Comparison of ENCODE assay signal across 1 cellular context in the genomic region with DNA sequence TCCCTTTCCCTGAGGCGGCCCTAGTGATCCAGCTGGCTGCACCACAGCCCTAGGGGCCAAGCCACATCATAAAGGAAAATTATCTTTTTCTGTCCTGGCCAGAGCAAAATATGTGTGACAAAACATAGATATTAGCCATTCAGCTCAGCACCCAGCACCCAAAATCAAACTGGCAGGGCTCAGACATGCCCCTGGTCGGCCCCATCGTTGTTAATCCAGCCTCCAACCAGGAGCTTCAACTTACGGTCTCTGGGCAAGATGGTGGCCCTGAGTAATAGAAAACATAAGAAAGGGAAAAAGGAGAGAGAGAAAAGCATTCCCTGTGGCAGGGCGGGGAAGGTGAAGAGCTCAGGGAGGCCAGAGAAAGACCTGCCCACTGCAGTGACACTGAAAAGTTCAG.
TF ChIP-seq lines count a peak whose summit lies in the region.

No MANE protein-coding gene starts in this region.

TF ChIP-seq in HepG2, 621 proteins besides CTCF, POLR2A, EP300 and RAD21 (continued from another document):
- TF ChIP-seq BORCS8-MEF2B (CRISPR knock-in tag; IDR thresholded peaks at IDR 0.05) = no peak
- no peak for TF ChIP-seq ZNF451 (CRISPR knock-in tag; IDR thresholded peaks at IDR 0.05)
- TF ChIP-seq ZFP62 (CRISPR knock-in tag; IDR thresholded peaks at IDR 0.05) = no peak
- TF ChIP-seq ZNF496 (CRISPR knock-in tag; IDR thresholded peaks at IDR 0.05; ENCODE audit: insufficient replicate concordance) = no peak
- TF ChIP-seq ZSCAN12 (CRISPR knock-in tag; IDR thresholded peaks at IDR 0.05) = no peak
- TF ChIP-seq ZNF20 (CRISPR knock-in tag; IDR thresholded peaks at IDR 0.05) = no peak
- no peak for TF ChIP-seq TARDBP (CRISPR knock-in tag; IDR thresholded peaks at IDR 0.05)
- TF ChIP-seq, protein P1, sequence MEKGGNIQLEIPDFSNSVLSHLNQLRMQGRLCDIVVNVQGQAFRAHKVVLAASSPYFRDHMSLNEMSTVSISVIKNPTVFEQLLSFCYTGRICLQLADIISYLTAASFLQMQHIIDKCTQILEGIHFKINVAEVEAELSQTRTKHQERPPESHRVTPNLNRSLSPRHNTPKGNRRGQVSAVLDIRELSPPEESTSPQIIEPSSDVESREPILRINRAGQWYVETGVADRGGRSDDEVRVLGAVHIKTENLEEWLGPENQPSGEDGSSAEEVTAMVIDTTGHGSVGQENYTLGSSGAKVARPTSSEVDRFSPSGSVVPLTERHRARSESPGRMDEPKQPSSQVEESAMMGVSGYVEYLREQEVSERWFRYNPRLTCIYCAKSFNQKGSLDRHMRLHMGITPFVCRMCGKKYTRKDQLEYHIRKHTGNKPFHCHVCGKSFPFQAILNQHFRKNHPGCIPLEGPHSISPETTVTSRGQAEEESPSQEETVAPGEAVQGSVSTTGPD (CRISPR knock-in tag; IDR thresholded peaks at IDR 0.05) = no peak
- no peak for TF ChIP-seq ZNF260 (CRISPR knock-in tag; IDR thresholded peaks at IDR 0.05; ENCODE audit: borderline replicate concordance, low read depth)
- TF ChIP-seq PPARG (CRISPR knock-in tag; conservative IDR thresholded peaks at IDR 0.05) = no peak
- TF ChIP-seq ZNF407 (CRISPR knock-in tag; IDR thresholded peaks at IDR 0.05; ENCODE audit: not compliant biosample characterization) = no peak
